In the genomic region with DNA sequence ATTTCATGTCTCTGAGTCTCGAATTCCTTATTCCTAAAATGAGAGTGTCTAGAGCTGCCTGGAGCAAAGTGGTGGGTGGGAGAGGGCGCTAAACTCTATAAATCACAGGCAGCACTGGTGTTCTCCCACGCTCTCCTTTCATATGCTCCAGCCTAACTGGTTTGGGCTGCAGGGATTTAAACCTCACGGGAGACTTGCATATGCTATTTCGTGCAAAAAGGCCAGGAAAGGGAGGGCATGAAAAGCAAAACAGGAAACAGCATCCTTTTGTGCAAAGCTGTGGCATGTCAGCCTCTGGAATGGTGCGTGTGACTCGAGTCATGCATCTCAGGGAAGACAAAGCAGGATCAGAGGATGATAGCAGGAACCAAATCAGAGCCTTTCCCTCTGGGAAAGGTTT, we compare ENCODE assay signal across 1 cellular context.
TF ChIP-seq lines count a peak whose summit lies in the region.

No MANE protein-coding gene starts in this region.

TF ChIP-seq in GM23338, 12 proteins besides CTCF, POLR2A, EP300 and RAD21 (continued from another document):
- TF ChIP-seq, protein P1, sequence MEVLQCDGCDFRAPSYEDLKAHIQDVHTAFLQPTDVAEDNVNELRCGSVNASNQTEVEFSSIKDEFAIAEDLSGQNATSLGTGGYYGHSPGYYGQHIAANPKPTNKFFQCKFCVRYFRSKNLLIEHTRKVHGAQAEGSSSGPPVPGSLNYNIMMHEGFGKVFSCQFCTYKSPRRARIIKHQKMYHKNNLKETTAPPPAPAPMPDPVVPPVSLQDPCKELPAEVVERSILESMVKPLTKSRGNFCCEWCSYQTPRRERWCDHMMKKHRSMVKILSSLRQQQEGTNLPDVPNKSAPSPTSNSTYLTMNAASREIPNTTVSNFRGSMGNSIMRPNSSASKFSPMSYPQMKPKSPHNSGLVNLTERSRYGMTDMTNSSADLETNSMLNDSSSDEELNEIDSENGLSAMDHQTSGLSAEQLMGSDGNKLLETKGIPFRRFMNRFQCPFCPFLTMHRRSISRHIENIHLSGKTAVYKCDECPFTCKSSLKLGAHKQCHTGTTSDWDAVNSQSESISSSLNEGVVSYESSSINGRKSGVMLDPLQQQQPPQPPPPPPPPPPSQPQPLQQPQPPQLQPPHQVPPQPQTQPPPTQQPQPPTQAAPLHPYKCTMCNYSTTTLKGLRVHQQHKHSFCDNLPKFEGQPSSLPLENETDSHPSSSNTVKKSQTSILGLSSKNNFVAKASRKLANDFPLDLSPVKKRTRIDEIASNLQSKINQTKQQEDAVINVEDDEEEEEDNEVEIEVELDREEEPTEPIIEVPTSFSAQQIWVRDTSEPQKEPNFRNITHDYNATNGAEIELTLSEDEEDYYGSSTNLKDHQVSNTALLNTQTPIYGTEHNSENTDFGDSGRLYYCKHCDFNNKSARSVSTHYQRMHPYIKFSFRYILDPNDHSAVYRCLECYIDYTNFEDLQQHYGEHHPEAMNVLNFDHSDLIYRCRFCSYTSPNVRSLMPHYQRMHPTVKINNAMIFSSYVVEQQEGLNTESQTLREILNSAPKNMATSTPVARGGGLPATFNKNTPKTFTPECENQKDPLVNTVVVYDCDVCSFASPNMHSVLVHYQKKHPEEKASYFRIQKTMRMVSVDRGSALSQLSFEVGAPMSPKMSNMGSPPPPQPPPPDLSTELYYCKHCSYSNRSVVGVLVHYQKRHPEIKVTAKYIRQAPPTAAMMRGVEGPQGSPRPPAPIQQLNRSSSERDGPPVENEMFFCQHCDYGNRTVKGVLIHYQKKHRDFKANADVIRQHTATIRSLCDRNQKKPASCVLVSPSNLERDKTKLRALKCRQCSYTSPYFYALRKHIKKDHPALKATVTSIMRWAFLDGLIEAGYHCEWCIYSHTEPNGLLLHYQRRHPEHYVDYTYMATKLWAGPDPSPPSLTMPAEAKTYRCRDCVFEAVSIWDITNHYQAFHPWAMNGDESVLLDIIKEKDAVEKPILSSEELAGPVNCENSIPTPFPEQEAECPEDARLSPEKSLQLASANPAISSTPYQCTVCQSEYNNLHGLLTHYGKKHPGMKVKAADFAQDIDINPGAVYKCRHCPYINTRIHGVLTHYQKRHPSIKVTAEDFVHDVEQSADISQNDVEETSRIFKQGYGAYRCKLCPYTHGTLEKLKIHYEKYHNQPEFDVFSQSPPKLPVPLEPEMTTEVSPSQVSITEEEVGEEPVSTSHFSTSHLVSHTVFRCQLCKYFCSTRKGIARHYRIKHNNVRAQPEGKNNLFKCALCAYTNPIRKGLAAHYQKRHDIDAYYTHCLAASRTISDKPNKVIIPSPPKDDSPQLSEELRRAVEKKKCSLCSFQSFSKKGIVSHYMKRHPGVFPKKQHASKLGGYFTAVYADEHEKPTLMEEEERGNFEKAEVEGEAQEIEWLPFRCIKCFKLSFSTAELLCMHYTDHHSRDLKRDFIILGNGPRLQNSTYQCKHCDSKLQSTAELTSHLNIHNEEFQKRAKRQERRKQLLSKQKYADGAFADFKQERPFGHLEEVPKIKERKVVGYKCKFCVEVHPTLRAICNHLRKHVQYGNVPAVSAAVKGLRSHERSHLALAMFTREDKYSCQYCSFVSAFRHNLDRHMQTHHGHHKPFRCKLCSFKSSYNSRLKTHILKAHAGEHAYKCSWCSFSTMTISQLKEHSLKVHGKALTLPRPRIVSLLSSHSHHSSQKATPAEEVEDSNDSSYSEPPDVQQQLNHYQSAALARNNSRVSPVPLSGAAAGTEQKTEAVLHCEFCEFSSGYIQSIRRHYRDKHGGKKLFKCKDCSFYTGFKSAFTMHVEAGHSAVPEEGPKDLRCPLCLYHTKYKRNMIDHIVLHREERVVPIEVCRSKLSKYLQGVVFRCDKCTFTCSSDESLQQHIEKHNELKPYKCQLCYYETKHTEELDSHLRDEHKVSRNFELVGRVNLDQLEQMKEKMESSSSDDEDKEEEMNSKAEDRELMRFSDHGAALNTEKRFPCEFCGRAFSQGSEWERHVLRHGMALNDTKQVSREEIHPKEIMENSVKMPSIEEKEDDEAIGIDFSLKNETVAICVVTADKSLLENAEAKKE (CRISPR knock-in tag; IDR thresholded peaks at IDR 0.05): no peak
- TF ChIP-seq EZH2phosphoT487 (IDR thresholded peaks at IDR 0.05; ENCODE audit: unreplicated experiment) (no peak), ZNF331 (CRISPR knock-in tag; IDR thresholded peaks at IDR 0.05; ENCODE audit: low read depth) (no peak), STAT1 (IDR thresholded peaks at IDR 0.05; ENCODE audit: unreplicated experiment) (no peak)
